ENCODE assay signal across 8 cellular contexts in the genomic region with DNA sequence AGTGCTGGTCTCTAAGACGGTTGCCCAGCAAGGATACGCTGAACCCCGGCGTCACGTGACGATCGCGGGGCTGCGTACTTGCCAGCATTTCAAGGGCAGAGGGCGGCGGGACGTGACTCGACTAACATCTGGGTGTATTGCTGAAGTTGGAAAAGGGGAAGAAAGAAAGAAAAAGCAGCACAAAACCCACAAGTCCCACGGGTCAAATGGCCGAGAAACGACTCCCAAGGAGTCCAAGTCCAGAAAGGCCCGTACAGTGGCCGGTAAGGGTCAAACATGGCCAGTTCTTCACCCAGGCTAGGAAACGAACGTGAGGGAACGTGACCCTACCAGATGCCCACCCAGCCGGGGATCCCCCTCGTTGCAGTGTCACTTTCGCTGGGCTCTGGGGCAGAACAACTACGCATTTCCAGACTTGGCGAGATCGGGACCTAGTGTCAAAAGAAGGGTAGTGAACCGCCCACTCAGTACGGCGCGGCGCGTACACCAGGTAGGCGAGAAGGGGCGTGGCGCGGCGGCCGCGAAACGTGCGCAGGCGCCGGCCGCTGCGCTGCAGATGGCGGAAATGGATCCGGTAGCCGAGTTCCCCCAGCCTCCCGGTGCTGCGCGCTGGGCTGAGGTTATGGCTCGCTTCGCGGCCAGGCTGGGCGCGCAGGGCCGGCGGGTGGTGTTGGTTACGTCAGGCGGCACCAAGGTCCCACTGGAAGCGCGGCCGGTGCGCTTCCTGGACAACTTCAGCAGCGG. TPM values are rescaled to one million over a fixed set of nuclear protein-coding genes. Genes with fewer than 3 reads are reported as not detected.
DNase-seq lines count a peak whose midpoint lies in the region; ATAC-seq and TF ChIP-seq lines count a peak whose summit lies in the region.

A gene (plus strand): TSS at position 534 of the 744 bp plus-strand sequence. CDS start 23 bp downstream, at position 557.
A gene with protein sequence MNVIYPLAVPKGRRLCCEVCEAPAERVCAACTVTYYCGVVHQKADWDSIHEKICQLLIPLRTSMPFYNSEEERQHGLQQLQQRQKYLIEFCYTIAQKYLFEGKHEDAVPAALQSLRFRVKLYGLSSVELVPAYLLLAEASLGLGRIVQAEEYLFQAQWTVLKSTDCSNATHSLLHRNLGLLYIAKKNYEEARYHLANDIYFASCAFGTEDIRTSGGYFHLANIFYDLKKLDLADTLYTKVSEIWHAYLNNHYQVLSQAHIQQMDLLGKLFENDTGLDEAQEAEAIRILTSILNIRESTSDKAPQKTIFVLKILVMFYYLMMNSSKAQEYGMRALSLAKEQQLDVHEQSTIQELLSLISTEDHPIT (minus strand): TSS at position 13 of the 744 bp plus-strand sequence. CDS start 25 bp downstream, outside the sequence.

- peak within 1 kb of the TSS; percentile 93 for H3K4me3 Mint-ChIP-seq in endothelial cell (ENCODE audit: unreplicated experiment)

- peak within 1 kb of the TSS; percentile 89 for H3K27ac Mint-ChIP-seq in endothelial cell (ENCODE audit: unreplicated experiment)

- no peaks in the 10 kb centered on the region for H3K9me3 Mint-ChIP-seq in endothelial cell (ENCODE audit: unreplicated experiment)

- DNase-seq in COLO829 (ENCODE audit: low spot score): peak; percentile 68
- DNase-seq in HPDE6-E6E7 (ENCODE audit: extremely low spot score): peak; percentile 87
- DNase-seq in NK-92 (lab: John Stamatoyannopoulos, UW; ENCODE audit: unreplicated experiment): peak; percentile 67
- DNase-seq in activated CD8-positive, alpha-beta memory T cell treated with anti-CD3 and anti-CD28 coated beads, Interleukin-2, amount 50 U/mL, for 1 hour (ENCODE audit: extremely low read depth): peak; percentile 85
- peak; percentile 78 for DNase-seq in endothelial cell (ENCODE audit: low spot score)
- peak; percentile 83 for DNase-seq in midbrain (lab: John Stamatoyannopoulos, UW)
- peak; percentile 87 to 90 for DNase-seq in stimulated activated CD8-positive, alpha-beta memory T cell treated with anti-CD3 and anti-CD28 coated beads, Interleukin-15, amount 100 ng/mL, for 48 hours (ENCODE audit: low read depth in 2 of 2)

- H3K4me1 Mint-ChIP-seq in endothelial cell (ENCODE audit: unreplicated experiment): peaks cover 13% of the 10 kb centered on the region

- H3K36me3 Mint-ChIP-seq in endothelial cell (ENCODE audit: low read depth, unreplicated experiment): no peaks in the 10 kb centered on the region

- peak; percentile 90 for ATAC-seq in GM19463 (IDR thresholded peaks at IDR 0.05; ENCODE audit: unreplicated experiment)

- no peak for TF ChIP-seq CTCF in endothelial cell (IDR thresholded peaks at IDR 0.05; ENCODE audit: unreplicated experiment)

- peaks cover 18% of the 10 kb centered on the region for H3K27me3 Mint-ChIP-seq in endothelial cell (ENCODE audit: unreplicated experiment)

RNA-seq across cellular contexts. Expression of the first gene that starts in this region (rescaled TPM):
- total RNA-seq in endothelial cell (ENCODE audit: unreplicated experiment): 32.2 TPM

RNA-seq across cellular contexts. Expression of the second gene that starts in this region (rescaled TPM):
- 1.1 TPM for total RNA-seq in endothelial cell (ENCODE audit: unreplicated experiment)

Comparison
In these comparisons a context has a peak if more than half of its experiments do, and no peak if none do; other contexts are left out.
1. Peak in every context shown above with its lines: DNase-seq and ATAC-seq.